8 cellular contexts compared by ENCODE assay signal in genomic region chr10:7410306-7410799, GRCh38. TPM values are rescaled to one million over a fixed set of nuclear protein-coding genes. Genes with fewer than 3 reads are reported as not detected.
DNase-seq lines count a peak whose midpoint lies in the region; ATAC-seq and TF ChIP-seq lines count a peak whose summit lies in the region.

No MANE protein-coding gene starts in this region.

- intact Hi-C loops in CD14-positive monocyte (cut with micrococcal nuclease), result loop anchor here (5.0 to 10.0 kb wide), 6 partner anchors 146 to 746 kb away; no protein-coding TSS in a partner anchor
- intact Hi-C loops in Right ventricle myocardium superior (cut with DNase I), result no loop called here
- intact Hi-C loops in psoas muscle (cut with DNase I), result loop anchor here (10.0 kb wide), 4 partner anchors 496 to 746 kb away; no protein-coding TSS in a partner anchor

- peak overlapping the region; percentile 98 for H3K4me3 Mint-ChIP-seq in CD14-positive monocyte

- TF ChIP-seq CTCF in CD14-positive monocyte (IDR thresholded peaks at IDR 0.05) (no peak), psoas muscle (IDR thresholded peaks at IDR 0.05) (no peak)

- peaks cover 16% of the 10 kb centered on the region for H3K4me1 ChIP-seq in psoas muscle

- H3K36me3 Mint-ChIP-seq in CD14-positive monocyte, result peaks cover 0 to 4% of the 10 kb centered on the region in 2 donors

- 0 to 1% (median 0%) methylated on average over 35 of the region's 35 CpGs for WGBS in psoas muscle, 3 donors

- H3K27me3 Mint-ChIP-seq in CD14-positive monocyte (ENCODE audit: low read depth in 3 of 3), result peaks cover 31 to 63% (median 52%) of the 10 kb centered on the region in 3 donors

- ATAC-seq in Right ventricle myocardium superior (ENCODE audit: poor library complexity), result peak; percentile 19
- peak in 1 of 4 donors; percentile 12 for ATAC-seq in psoas muscle
- ATAC-seq in esophagus mucosa, result no peak

- peaks cover 58% of the 10 kb centered on the region for H3K4me1 Mint-ChIP-seq in CD14-positive monocyte

- H3K36me3 ChIP-seq in KOPT-K1 (ENCODE audit: insufficient read depth, low read length), result peaks cover 1% of the 10 kb centered on the region; the same call in 1 of the 2 replicates
- no peaks in the 10 kb centered on the region for H3K36me3 ChIP-seq in psoas muscle (ENCODE audit: insufficient read depth in 1 of 2, low read depth in 1 of 2)

- H3K9me3 Mint-ChIP-seq in CD14-positive monocyte, result peaks cover 0 to 14% (median 5%) of the 10 kb centered on the region in 7 donors

- peak overlapping the region; percentile 77 for H3K4me3 ChIP-seq in psoas muscle

- H3K9me3 ChIP-seq in KOPT-K1 (ENCODE audit: insufficient read depth, low read length, poor library complexity, severe bottlenecking), result no peaks in the 10 kb centered on the region
- no peaks in the 10 kb centered on the region for H3K9me3 ChIP-seq in psoas muscle

- H3K27ac ChIP-seq in KOPT-K1 (ENCODE audit: low read depth, low read length, poor library complexity, severe bottlenecking), result peak overlapping the region; percentile 73
- peak overlapping the region; percentile 81 for H3K27ac ChIP-seq in psoas muscle

- H3K27ac Mint-ChIP-seq in CD14-positive monocyte, result peak overlapping the region in 4 of 7 donors; percentile 26 to 86 (median 57)

- DNase-seq in CD14-positive monocyte (ENCODE audit: low spot score) (no peak), Right ventricle myocardium superior (peak; percentile 49), psoas muscle (peak in 1 of 2 donors; percentile 31), NCI-H146 (lab: John Stamatoyannopoulos, UW) (no peak), H4 (ENCODE audit: low spot score) (no peak)
- peak; percentile 21 for DNase-seq in activated T-helper 9 cell treated with anti-CD3 and anti-CD28 coated beads, Interleukin-2, amount 50 U/mL, for 16 hours (ENCODE audit: low read depth)

- H3K27me3 ChIP-seq in psoas muscle (ENCODE audit: insufficient read depth in 3 of 3, low read length in 2 of 3), result peaks cover 0 to 8% (median 5%) of the 10 kb centered on the region in 3 donors

RNA-seq across cellular contexts. Expression of gene SFMBT2, which starts 0.5 kb away (rescaled TPM):
- polyA plus RNA-seq in CD14-positive monocyte (1 to 10 TPM in 1 of 2 donors, under 1 TPM in 1; 0.53 to 1.6 TPM), psoas muscle (under 1 TPM; 0.53 to 0.87 (median 0.59) TPM)
- total RNA-seq in Right ventricle myocardium superior (9.4 TPM), psoas muscle (1 to 10 TPM; 3.0 to 8.2 (median 5.0) TPM), esophagus mucosa (1.3 TPM)
- 0.85 and 1.0 TPM in 2 replicates for total RNA-seq in H4 (2014; rRNA removed; shearing (Covaris generic))

Comparison
In these comparisons a context has a peak if more than half of its experiments do, and no peak if none do; other contexts are left out.
1. DNase-seq: peak in activated T-helper 9 cell treated with anti-CD3 and anti-CD28 coated beads, Interleukin-2, amount 50 U/mL, for 16 hours (single experiment) and Right ventricle myocardium superior (single experiment); none in CD14-positive monocyte (single experiment), NCI-H146 (single experiment) and H4 (single experiment).